In the genomic region with DNA sequence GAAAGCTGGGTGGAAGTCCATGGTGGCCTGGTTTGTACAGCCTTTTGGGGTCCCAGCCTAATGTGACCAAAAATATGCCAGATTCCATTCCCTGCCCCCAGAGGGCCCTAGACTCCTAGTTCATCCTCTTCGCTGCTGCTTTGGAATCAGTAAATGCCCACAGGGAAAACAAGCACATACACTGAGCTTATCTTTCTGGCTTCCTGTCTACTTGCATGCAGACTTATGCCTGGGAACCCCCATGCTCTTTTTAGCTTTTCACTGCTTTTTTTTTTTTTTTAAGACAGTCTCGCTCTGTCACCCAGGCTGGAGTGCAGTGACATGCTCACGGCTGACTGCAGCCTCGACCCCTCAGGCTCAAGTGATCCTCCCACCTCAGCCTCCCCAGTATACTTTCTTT, we compare ENCODE assay signal across 9 cellular contexts. TPM values are rescaled to one million over a fixed set of nuclear protein-coding genes. Genes with fewer than 3 reads are reported as not detected.
A peak's percentile ranks its signal among the peaks of the same experiment; 100 is the strongest.
DNase-seq lines count a peak whose midpoint lies in the region; ATAC-seq and TF ChIP-seq lines count a peak whose summit lies in the region.
"Had no signal": no experiment of that assay in that cellular context is flagged by ENCODE, and none has a peak within 500 bp of the region (broad histone marks: within the 10 kb centered on the region; RNA-seq: fewer than 3 reads in every experiment).

No MANE protein-coding gene starts in this region.

- H3K79me2 ChIP-seq in PC-9 (ENCODE audit: low read depth) (no peaks in the 10 kb centered on the region), smooth muscle cell (ENCODE audit: low read depth) (no peaks in the 10 kb centered on the region)

- H3K36me3 ChIP-seq in PC-9 (ENCODE audit: low read depth) (no peaks in the 10 kb centered on the region), smooth muscle cell (ENCODE audit: low read depth) (no peaks in the 10 kb centered on the region)

- intact Hi-C loops in PC-9 (cut with micrococcal nuclease; ENCODE audit: unreplicated experiment) = no loop called here

- CTCF ChIA-PET in PC-9 (lab: Charles Lee) = interaction anchor here (0.5 to 1.0 kb wide), 6 partner anchors 37 to 225 kb away, joined by 3 to 6 read pairs (median 5); a partner anchor contains a TSS

- TF ChIP-seq CTCF in PC-9 (conservative IDR thresholded peaks at IDR 0.05) (0 out of 2 replicates have a peak, but pooled peaks have one; percentile 29), fibroblast of villous mesenchyme (IDR thresholded peaks at IDR 0.05; ENCODE audit: insufficient read depth, low read depth, low read length) (peak; percentile 46), smooth muscle cell (IDR thresholded peaks at IDR 0.05; ENCODE audit: borderline replicate concordance, insufficient read depth, poor library complexity, severe bottlenecking) (peak; percentile 9)

- H3K27me3 ChIP-seq in PC-9 (ENCODE audit: insufficient read depth, low read depth) = no peaks in the 10 kb centered on the region
- H3K27me3 ChIP-seq in smooth muscle cell (ENCODE audit: low read depth) = no peaks in the 10 kb centered on the region

- ATAC-seq in GM21717 (IDR thresholded peaks at IDR 0.05; ENCODE audit: unreplicated experiment) (no peak), GM18858 (IDR thresholded peaks at IDR 0.05; ENCODE audit: unreplicated experiment) (no peak)

- 20% methylated on average over 4 of the region's 4 CpGs for WGBS in smooth muscle cell (ENCODE audit: low lambda C conversion rate)

- POLR2A ChIA-PET in PC-9 (lab: Charles Lee; ENCODE audit: unreplicated experiment) = interaction anchor here (0.6 kb wide), 2 partner anchors 12 to 523 kb away, joined by 8 to 13 read pairs; a partner anchor contains a TSS

- H3K27ac ChIP-seq in PC-9 (peak overlapping the region; percentile 81), smooth muscle cell (ENCODE audit: low read depth) (no peak overlapping the region)

- H3F3A ChIP-seq in PC-9 (ENCODE audit: insufficient read depth, low read depth) (peaks cover 50% of the 10 kb centered on the region), smooth muscle cell (ENCODE audit: low read depth) (no peaks in the 10 kb centered on the region)

- H2AFZ ChIP-seq in PC-9 (no peak overlapping the region), smooth muscle cell (ENCODE audit: low read depth) (no peak overlapping the region)

- DNase-seq in NCI-H2227 treated with DMSO at 0.1 percent for 48 hours (lab: John Stamatoyannopoulos, UW) (peak; percentile 3), NCI-H2227 (lab: John Stamatoyannopoulos, UW; ENCODE audit: unreplicated experiment) (no peak), PC-9 (peak; percentile 20 to 47), fibroblast of villous mesenchyme (ENCODE audit: low read depth) (peak; percentile 47), smooth muscle cell (lab: John Stamatoyannopoulos, UW; ENCODE audit: unreplicated experiment) (no peak), anterior cingulate cortex (lab: John Stamatoyannopoulos, UW) (no peak)
- DNase-seq: stimulated activated CD4-positive, alpha-beta T cell treated with anti-CD3 and anti-CD28 coated beads, Interleukin-4, amount 100 ng/mL, for 24 hours had no signal

- no TSS peak for BruUV-seq in PC-9 (replicated peaks; lab: Mats Ljungman, UMichigan)

- peak overlapping the region; percentile 61 for H3K4me2 ChIP-seq in PC-9
- H3K4me2 ChIP-seq in smooth muscle cell = peak overlapping the region; percentile 48

- H4K20me1 ChIP-seq in PC-9 (ENCODE audit: insufficient read depth) (no peaks in the 10 kb centered on the region), smooth muscle cell (ENCODE audit: low read depth) (no peaks in the 10 kb centered on the region)

- no peak overlapping the region for H3K9ac ChIP-seq in smooth muscle cell (ENCODE audit: low read depth)

- H3K9me2 ChIP-seq in PC-9 (ENCODE audit: insufficient read depth) = no peaks in the 10 kb centered on the region

- H3K9me3 ChIP-seq in PC-9 (ENCODE audit: insufficient read depth, low read depth) (no peaks in the 10 kb centered on the region), smooth muscle cell (replicated peaks; ENCODE audit: low read depth) (no peaks in the 10 kb centered on the region)

- H3K4me3 ChIP-seq in PC-9 = no peak overlapping the region; the same call in 1 of the 2 replicates
- H3K4me3 ChIP-seq in fibroblast of villous mesenchyme (ENCODE audit: low read depth, low read length) = no peak overlapping the region
- no peak overlapping the region for H3K4me3 ChIP-seq in smooth muscle cell

- peaks cover 44% of the 10 kb centered on the region for H3K4me1 ChIP-seq in PC-9 (replicated peaks; ENCODE audit: insufficient read depth)
- H3K4me1 ChIP-seq in smooth muscle cell (ENCODE audit: low read depth) = no peaks in the 10 kb centered on the region

RNA-seq across cellular contexts. Expression of a gene that starts 6.2 kb away (rescaled TPM):
- total RNA-seq in PC-9 (2021) = not detected in 2 replicates
- not detected in 2 replicates for total RNA-seq in fibroblast of villous mesenchyme
- not detected in 2 replicates for total RNA-seq in smooth muscle cell
- polyA plus RNA-seq in smooth muscle cell = not detected in 2 replicates

RNA-seq across cellular contexts. Expression of a gene that starts 7.9 kb away (rescaled TPM):
- 17.4 and 22.0 TPM in 2 replicates for total RNA-seq in PC-9 (2021)
- total RNA-seq in fibroblast of villous mesenchyme = 8.7 and 9.1 TPM in 2 replicates
- total RNA-seq in smooth muscle cell = 6.7 and 11.6 TPM in 2 replicates
- polyA plus RNA-seq in smooth muscle cell = 7.7 and 8.1 TPM in 2 replicates

Comparison
In these comparisons a context has a peak if more than half of its experiments do, and no peak if none do; other contexts are left out.
1. DNase-seq: peak in NCI-H2227 treated with DMSO at 0.1 percent for 48 hours (single experiment), PC-9 (2 of 2) and fibroblast of villous mesenchyme (single experiment); none in NCI-H2227 (single experiment), smooth muscle cell (single experiment) and anterior cingulate cortex (0 of 58).
2. Peak in every context shown above with its lines, with median percentiles within 50 percentile points of each other: CTCF ChIP-seq.